ENCODE assay signal across 21 cellular contexts in the genomic region with DNA sequence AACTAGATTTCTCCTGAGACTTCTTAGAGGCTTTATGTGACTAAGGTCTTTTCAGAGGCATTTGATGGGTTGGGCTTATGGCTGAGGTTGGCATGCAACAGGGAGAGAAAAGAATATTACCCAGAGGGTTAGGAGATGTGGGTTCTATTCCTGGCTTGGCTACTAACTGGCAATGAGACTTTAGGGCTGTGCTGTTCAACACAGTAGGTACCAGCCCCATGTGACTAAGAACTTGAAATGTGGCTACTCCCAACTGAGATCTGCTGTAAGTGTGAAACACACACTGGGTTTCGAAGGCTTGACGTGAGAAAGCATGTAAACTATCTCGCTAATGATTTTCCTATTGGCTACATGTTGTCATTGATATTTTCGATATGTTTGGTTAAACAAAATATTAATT.
"Had no signal": no experiment of that assay in that cellular context is flagged by ENCODE, and none has a peak within 500 bp of the region (broad histone marks: within the 10 kb centered on the region; RNA-seq: fewer than 3 reads in every experiment).

No MANE protein-coding gene starts in this region.

- H3K4me3 ChIP-seq: esophagus muscularis mucosa, gastroesophageal sphincter, left lung, lower lobe of right lung, psoas muscle, right lobe of liver, spleen, stomach, thoracic aorta, transverse colon had no signal

- H3K36me3 ChIP-seq: esophagus muscularis mucosa, gastroesophageal sphincter, left lung, lower lobe of right lung, right lobe of liver, spleen, stomach, thoracic aorta, transverse colon had no signal

- H3K27ac ChIP-seq: epithelial cell of prostate, esophagus muscularis mucosa, gastroesophageal sphincter, left lung, lower lobe of right lung, psoas muscle, right lobe of liver, spleen, stomach, thoracic aorta, transverse colon had no signal

- H3K27me3 ChIP-seq: esophagus muscularis mucosa, gastroesophageal sphincter, left lung, right lobe of liver, stomach, transverse colon had no signal

- ATAC-seq: gastroesophageal sphincter, left lung, lower lobe of right lung, psoas muscle, right lobe of liver had no signal

- H3K4me1 ChIP-seq: esophagus muscularis mucosa, gastroesophageal sphincter, left lung, lower lobe of right lung, psoas muscle, right lobe of liver, spleen, stomach, transverse colon had no signal

- H3K9me3 ChIP-seq: esophagus muscularis mucosa, gastroesophageal sphincter, left lung, lower lobe of right lung, psoas muscle, right lobe of liver, spleen, stomach, thoracic aorta, transverse colon had no signal

- DNase-seq: effector memory CD4-positive, alpha-beta T cell; immature natural killer cell; left lung; lower lobe of right lung; midbrain; naive B cell; psoas muscle; retina; right lobe of liver; spleen; stimulated activated CD4-positive, alpha-beta T cell treated with anti-CD3 and anti-CD28 coated beads, Interleukin-15, amount 100 ng/mL, for 24 hours; stimulated activated CD4-positive, alpha-beta T cell treated with anti-CD3 and anti-CD28 coated beads, Interleukin-1b, Interleukin-23, amount 100 ng/mL, for 48 hours; stimulated activated CD4-positive, alpha-beta T cell treated with anti-CD3 and anti-CD28 coated beads, Interleukin-4, amount 100 ng/mL, for 4 hours; stimulated activated naive CD4-positive, alpha-beta T cell; stomach; substantia nigra; transverse colon had no signal
